Comparison of ENCODE assay signal across 16 cellular contexts in genomic region chr22:49850959-49851815, GRCh38. TPM values are rescaled to one million over a fixed set of nuclear protein-coding genes. Genes with fewer than 3 reads are reported as not detected.
DNase-seq lines count a peak whose midpoint lies in the region; ATAC-seq and TF ChIP-seq lines count a peak whose summit lies in the region.
"Had no signal": no experiment of that assay in that cellular context is flagged by ENCODE, and none has a peak within 500 bp of the region (broad histone marks: within the 10 kb centered on the region; RNA-seq: fewer than 3 reads in every experiment).

No MANE protein-coding gene starts in this region.

- H2BK15ac ChIP-seq in neuronal stem cell (ENCODE audit: low read length), result no peak overlapping the region

- POLR2A ChIA-PET in activated CD4-positive, alpha-beta T cell treated with anti-CD3 and anti-CD28 coated beads for 36 hours (lab: Charles Lee), result no interaction called here

- H3K27ac Mint-ChIP-seq in activated CD4-positive, alpha-beta T cell treated with anti-CD3 and anti-CD28 coated beads for 36 hours, result no peak overlapping the region
- H3K27ac Mint-ChIP-seq in HFFc6, result peak overlapping the region; percentile 47; the same call in 1 of the 2 replicates
- H3K27ac Mint-ChIP-seq in brain, result peak overlapping the region; percentile 18 to 56 (median 53)

- H3K27me3 Mint-ChIP-seq in activated CD4-positive, alpha-beta T cell treated with anti-CD3 and anti-CD28 coated beads for 36 hours, result peaks cover 16% of the 10 kb centered on the region
- H3K27me3 Mint-ChIP-seq in HFFc6 (ENCODE audit: insufficient read depth) (peaks cover 33% of the 10 kb centered on the region), brain (peaks cover 64% of the 10 kb centered on the region)

- no peaks in the 10 kb centered on the region for H3K9me3 Mint-ChIP-seq in activated CD4-positive, alpha-beta T cell treated with anti-CD3 and anti-CD28 coated beads for 36 hours (ENCODE audit: low read depth)
- H3K9me3 Mint-ChIP-seq in HFFc6 (no peaks in the 10 kb centered on the region), brain (peaks cover 0 to 4% (median 0%) of the 10 kb centered on the region in 5 experiments)

- H2AK5ac ChIP-seq in neuronal stem cell (ENCODE audit: low read depth, low read length), result peak overlapping the region; percentile 76

- H3K23ac ChIP-seq in neuronal stem cell (ENCODE audit: low read depth, low read length, poor library complexity), result no peak overlapping the region

- H3K4me1 ChIP-seq in neuronal stem cell (ENCODE audit: control insufficient read depth in 2 of 2, insufficient read depth in 1 of 2, low read depth in 1 of 2, low read length in 2 of 2), result peaks cover 8 to 17% of the 10 kb centered on the region in 2 donors
- peaks cover 10% of the 10 kb centered on the region; the same call in 1 of the 2 replicates for H3K4me1 ChIP-seq in MM.1S (ENCODE audit: low read length)

- no peak overlapping the region for H2BK5ac ChIP-seq in neuronal stem cell (ENCODE audit: low read length)

- peak overlapping the region in 1 of 2 donors; percentile 33 for H3K4me3 ChIP-seq in neuronal stem cell (ENCODE audit: low read length in 2 of 2)
- no peak overlapping the region for H3K4me3 ChIP-seq in MM.1S (ENCODE audit: low read length)
- H3K4me3 ChIP-seq: colonic mucosa, esophagus muscularis mucosa, heart left ventricle, tibial artery had no signal

- CTCF ChIA-PET in activated CD4-positive, alpha-beta T cell treated with anti-CD3 and anti-CD28 coated beads for 36 hours (lab: Charles Lee), result interaction anchor here (0.7 kb wide), 1 partner anchor 16 kb away, joined by 4 read pairs; no protein-coding TSS in a partner anchor

- peaks cover 5% of the 10 kb centered on the region for H3K79me1 ChIP-seq in neuronal stem cell (ENCODE audit: low read depth, low read length)

- peaks cover 0 to under 1% of the 10 kb centered on the region in 2 donors for H3K36me3 ChIP-seq in neuronal stem cell (replicated peaks in 1 of 2; ENCODE audit: control insufficient read depth in 2 of 2, insufficient read depth in 2 of 2, low read length in 2 of 2)
- no peaks in the 10 kb centered on the region for H3K36me3 ChIP-seq in MM.1S (replicated peaks; ENCODE audit: insufficient read depth, low read length)
- H3K36me3 ChIP-seq: colonic mucosa, esophagus muscularis mucosa, heart left ventricle, tibial artery had no signal

- intact Hi-C loops in activated CD4-positive, alpha-beta T cell treated with anti-CD3 and anti-CD28 coated beads for 36 hours (cut with DNase I, micrococcal nuclease), result loop anchor here in 1 of 2 experiments (5.0 kb wide), 1 partner anchor 676 kb away; the partner anchor contains the start of gene SCO2

- no peaks in the 10 kb centered on the region for H3K9me2 ChIP-seq in MM.1S (replicated peaks; ENCODE audit: insufficient read depth, low read length)

- peak overlapping the region; percentile 16 for H2BK12ac ChIP-seq in neuronal stem cell (ENCODE audit: low read length)

- H3K4me2 ChIP-seq in neuronal stem cell (ENCODE audit: insufficient read depth, low read length, poor library complexity, severe bottlenecking) (no peak overlapping the region), MM.1S (ENCODE audit: low read depth, low read length) (no peak overlapping the region)

- peaks cover 34 to 66% (median 64%) of the 10 kb centered on the region in 3 experiments for H3K27me3 ChIP-seq in neuronal stem cell (ENCODE audit: control insufficient read depth in 3 of 3, insufficient read depth in 3 of 3, low read depth in 1 of 3, low read length in 3 of 3)
- peaks cover 21% of the 10 kb centered on the region for H3K27me3 ChIP-seq in MM.1S (replicated peaks; ENCODE audit: insufficient read depth, low read length)

- H3K14ac ChIP-seq in neuronal stem cell (ENCODE audit: low read length), result no peak overlapping the region

- peaks cover 21% of the 10 kb centered on the region for H3K79me2 ChIP-seq in MM.1S (ENCODE audit: low read length)

- H4K20me1 ChIP-seq in MM.1S (ENCODE audit: insufficient read depth, low read length), result no peaks in the 10 kb centered on the region

- no peak for DNase-seq in activated CD4-positive, alpha-beta T cell treated with anti-CD3 and anti-CD28 coated beads for 36 hours
- no peak for DNase-seq in activated CD4-positive, alpha-beta T cell treated with anti-CD3 and anti-CD28 coated beads for 4 hours
- DNase-seq in HFFc6 (no peak), neuronal stem cell (ENCODE audit: low spot score) (no peak), MM.1S (no peak), SHP77 treated with DMSO at 0.1 percent for 48 hours (lab: John Stamatoyannopoulos, UW) (no peak), NCI-H1694 (lab: John Stamatoyannopoulos, UW) (no peak)
- DNase-seq: activated CD8-positive, alpha-beta memory T cell treated with anti-CD3 and anti-CD28 coated beads for 24 hours; amygdala; colonic mucosa; heart left ventricle; kidney glomerular epithelial cell; SHP77; tibial artery had no signal

- H2AFZ ChIP-seq in neuronal stem cell (ENCODE audit: low read length), result no peak overlapping the region
- H2AFZ ChIP-seq in MM.1S (ENCODE audit: low read length), result no peak overlapping the region

- peaks cover 2% of the 10 kb centered on the region for H3K36me3 Mint-ChIP-seq in activated CD4-positive, alpha-beta T cell treated with anti-CD3 and anti-CD28 coated beads for 36 hours (ENCODE audit: low read depth)
- H3K36me3 Mint-ChIP-seq in HFFc6 (ENCODE audit: low read depth) (no peaks in the 10 kb centered on the region), brain (peaks cover 4% of the 10 kb centered on the region)

- WGBS in neuronal stem cell (ENCODE audit: extremely low coverage in 2 of 2, insufficient read length in 2 of 2, insufficient replicate concordance in 1 of 2), 2 donors, result no CpG with 5 or more reads among the region's 11 CpGs

- H3K27ac ChIP-seq in neuronal stem cell (replicated peaks; ENCODE audit: low read length) (no peak overlapping the region), MM.1S (ENCODE audit: low read length) (no peak overlapping the region)
- H3K27ac ChIP-seq: colonic mucosa, esophagus muscularis mucosa, heart left ventricle, tibial artery had no signal

- H4K8ac ChIP-seq in neuronal stem cell (ENCODE audit: low read depth, low read length), result no peak overlapping the region

- no peak overlapping the region for H3K4ac ChIP-seq in neuronal stem cell (ENCODE audit: low read length)

- TF ChIP-seq CTCF in HFFc6 (IDR thresholded peaks at IDR 0.05), result no peak
- TF ChIP-seq CTCF in brain (conservative IDR thresholded peaks at IDR 0.05), result no peak
- TF ChIP-seq CTCF in MM.1S (IDR thresholded peaks at IDR 0.05; ENCODE audit: low read length), result no peak

- H3K4me1 Mint-ChIP-seq in activated CD4-positive, alpha-beta T cell treated with anti-CD3 and anti-CD28 coated beads for 36 hours, result peaks cover 29% of the 10 kb centered on the region
- peaks cover 27% of the 10 kb centered on the region for H3K4me1 Mint-ChIP-seq in HFFc6 (ENCODE audit: low read depth)
- H3K4me1 Mint-ChIP-seq in brain, result peaks cover 28% of the 10 kb centered on the region

- no peak for ATAC-seq in activated CD4-positive, alpha-beta T cell treated with anti-CD3 and anti-CD28 coated beads for 36 hours
- ATAC-seq: heart left ventricle had no signal

- H3K18ac ChIP-seq in neuronal stem cell (ENCODE audit: low read length), result no peak overlapping the region

- H3K9ac ChIP-seq in neuronal stem cell (ENCODE audit: low read depth, low read length, poor library complexity) (no peak overlapping the region), MM.1S (ENCODE audit: low read length) (no peak overlapping the region)

- no peak overlapping the region for H2BK120ac ChIP-seq in neuronal stem cell (ENCODE audit: low read depth, low read length)

- no peak overlapping the region for H4K91ac ChIP-seq in neuronal stem cell (ENCODE audit: low read depth, low read length, poor library complexity)

- H3K4me3 Mint-ChIP-seq in activated CD4-positive, alpha-beta T cell treated with anti-CD3 and anti-CD28 coated beads for 36 hours, result peak overlapping the region; percentile 6
- peak overlapping the region; percentile 15; the same call in 1 of the 2 replicates for H3K4me3 Mint-ChIP-seq in HFFc6
- peak overlapping the region; percentile 74 to 82 (median 78) for H3K4me3 Mint-ChIP-seq in brain

- H3K9me3 ChIP-seq in neuronal stem cell (replicated peaks in 1 of 2; ENCODE audit: control insufficient read depth in 2 of 2, insufficient read depth in 1 of 2, low read depth in 1 of 2, low read length in 2 of 2) (peaks cover 4 to 5% of the 10 kb centered on the region in 2 donors), MM.1S (replicated peaks; ENCODE audit: insufficient read depth, low read length) (no peaks in the 10 kb centered on the region)
- H3K9me3 ChIP-seq: colonic mucosa, esophagus muscularis mucosa, heart left ventricle, tibial artery had no signal

- peaks cover 8% of the 10 kb centered on the region for H3F3A ChIP-seq in MM.1S (ENCODE audit: insufficient read depth, low read length)

RNA-seq across cellular contexts. Expression of gene ZBED4, which starts 2.5 kb away (rescaled TPM):
- total RNA-seq in activated CD4-positive, alpha-beta T cell treated with anti-CD3 and anti-CD28 coated beads for 36 hours, result 10 to 100 TPM; 17.3 to 17.4 TPM
- total RNA-seq in HFFc6 (2021; fragmentation: NEBNext Ultra II Directional; extraction: Animal tissue kit (Norgen Biotek cat#: 25700)), result 10 to 100 TPM in 1 of 6 experiments, 1 to 10 TPM in 5; 7.9 to 10.9 (median 9.0) TPM
- polyA plus RNA-seq in brain (ENCODE audit: insufficient read depth, low read depth, low replicate concordance), result 10.0 TPM
- polyA plus RNA-seq in neuronal stem cell (2013, experiment 1 of 2), result 22.2 TPM
- polyA plus RNA-seq in neuronal stem cell (2013, experiment 2 of 2), result 22.3 TPM

RNA-seq across cellular contexts. Expression of gene BRD1, which starts 23.5 kb away (rescaled TPM):
- 10 to 100 TPM; 22.1 to 23.6 TPM for total RNA-seq in activated CD4-positive, alpha-beta T cell treated with anti-CD3 and anti-CD28 coated beads for 36 hours
- total RNA-seq in HFFc6 (2021; fragmentation: NEBNext Ultra II Directional; extraction: Animal tissue kit (Norgen Biotek cat#: 25700)), result 10 to 100 TPM; 17.2 to 20.8 (median 18.1) TPM
- polyA plus RNA-seq in brain (ENCODE audit: insufficient read depth, low read depth, low replicate concordance), result 22.4 TPM
- polyA plus RNA-seq in neuronal stem cell (2013, experiment 1 of 2), result 21.8 TPM
- polyA plus RNA-seq in neuronal stem cell (2013, experiment 2 of 2), result 22.7 TPM

Comparison
In these comparisons a context has a peak if more than half of its experiments do, and no peak if none do; other contexts are left out.
1. H3K4me3 Mint-ChIP-seq: peak in every context shown above with its lines; median percentile 78 in brain; 15 in HFFc6; 6 in activated CD4-positive, alpha-beta T cell treated with anti-CD3 and anti-CD28 coated beads for 36 hours.